ENCODE assay signal across 24 cellular contexts in the genomic region with DNA sequence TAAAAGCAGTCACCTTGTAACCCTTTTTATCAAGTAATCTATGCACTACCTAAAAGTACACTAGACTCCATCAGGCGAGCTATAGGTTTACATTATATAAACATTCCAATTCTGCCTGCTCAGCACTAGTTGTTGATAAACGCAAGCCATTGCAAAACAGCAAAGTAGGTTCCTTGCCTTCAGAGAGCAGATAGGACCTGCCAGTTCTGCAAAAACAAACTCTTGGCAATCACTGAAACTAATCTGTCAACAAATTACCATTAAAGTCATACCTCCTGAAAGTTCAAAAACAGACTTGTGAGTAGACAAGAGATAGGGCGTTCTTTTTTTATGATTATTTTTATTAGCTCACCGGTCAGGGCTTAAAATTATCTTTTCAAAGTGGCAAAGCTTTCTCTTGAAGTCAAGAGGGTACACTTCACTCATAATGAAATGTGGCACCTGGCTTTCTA.
DNase-seq lines count a peak whose midpoint lies in the region; ATAC-seq, FAIRE-seq and TF ChIP-seq lines count a peak whose summit lies in the region.
"Had no signal": no experiment of that assay in that cellular context is flagged by ENCODE, and none has a peak within 500 bp of the region (broad histone marks: within the 10 kb centered on the region; RNA-seq: fewer than 3 reads in every experiment).

No MANE protein-coding gene starts in this region.

- no peak overlapping the region for H3K4me2 ChIP-seq in A549

- TF ChIP-seq CTCF in A549 (IDR thresholded peaks at IDR 0.05) = no peak
- no peak for TF ChIP-seq CTCF in activated B cell treated with CpG ODN at 0.5 μM for 24 hours (IDR thresholded peaks at IDR 0.05)
- no peak for TF ChIP-seq CTCF in right lobe of liver (IDR thresholded peaks at IDR 0.05)

- 0 out of 3 replicates have a peak, but pooled peaks cover 5% of the 10 kb centered on the region for H3K9me3 ChIP-seq in A549
- H3K9me3 ChIP-seq in right lobe of liver = no peaks in the 10 kb centered on the region
- H3K9me3 ChIP-seq: SJCRH30, spleen, upper lobe of left lung had no signal

- intact Hi-C loops in activated B cell treated with CpG ODN at 0.5 μM for 24 hours (cut with micrococcal nuclease) = no loop called here
- intact Hi-C loops in right lobe of liver (cut with DNase I) = no loop called here
- intact Hi-C loops in posterior cingulate gyrus (cut with DNase I) = no loop called here

- TF ChIP-seq POLR2A in A549 (IDR thresholded peaks at IDR 0.05; ENCODE audit: low read length) (no peak), right lobe of liver (IDR thresholded peaks at IDR 0.05) (no peak)

- H3K4me1 ChIP-seq in A549 = peaks cover 24% of the 10 kb centered on the region
- peaks cover 0 to 17% (median 0%) of the 10 kb centered on the region in 4 donors for H3K4me1 ChIP-seq in right lobe of liver
- H3K4me1 ChIP-seq: upper lobe of left lung had no signal

- ATAC-seq in A549 (no peak), activated B cell treated with CpG ODN at 0.5 μM for 24 hours (ENCODE audit: low read depth) (no peak), right lobe of liver (peak; percentile 86 to 90 (median 90)), HG03565 (IDR thresholded peaks at IDR 0.05; ENCODE audit: unreplicated experiment) (no peak), GM18519 (IDR thresholded peaks at IDR 0.05; ENCODE audit: low FRiP score, unreplicated experiment) (no peak)
- ATAC-seq: stimulated activated effector memory CD8-positive, alpha-beta T cell treated with anti-CD3 and anti-CD28 coated beads, Interleukin-12 subunit alpha, Interleukin-12 subunit beta, amount 100 ng/mL, for 72 hours had no signal

- DNase-seq in NCI-H1417 (lab: John Stamatoyannopoulos, UW) = peak in 2 of 3 experiments; percentile 35 to 50
- DNase-seq in NCI-H1417 treated with DMSO at 0.1 percent for 48 hours (lab: John Stamatoyannopoulos, UW) = no peak
- no peak for DNase-seq in A549 (ENCODE audit: low read depth in 1 of 2, low spot score in 1 of 2)
- DNase-seq in activated B cell treated with CpG ODN at 0.5 μM for 24 hours = no peak
- peak in 1 of 3 donors; percentile 53 for DNase-seq in right lobe of liver
- no peak for DNase-seq in posterior cingulate gyrus
- DNase-seq: activated CD4-positive, CD25-positive, alpha-beta regulatory T cell treated with anti-CD3 and anti-CD28 coated beads, Interleukin-2, amount 50 U/mL, for 72 hours; effector memory CD4-positive, alpha-beta T cell; EL; hippocampal formation; KBM-7; NCI-H1092; NCI-H226; OCI-M1; SJCRH30; spleen; upper lobe of left lung had no signal

- no peaks in the 10 kb centered on the region for H3K27me3 ChIP-seq in right lobe of liver
- H3K27me3 ChIP-seq: SJCRH30, spleen, upper lobe of left lung had no signal

- H3K4me3 ChIP-seq in A549 (no peak overlapping the region), right lobe of liver (no peak overlapping the region)
- H3K4me3 ChIP-seq: SJCRH30, spleen, upper lobe of left lung had no signal

- TF ChIP-seq EP300 in A549 (IDR thresholded peaks at IDR 0.05) = no peak

- POLR2A ChIA-PET in A549 (lab: Yijun Ruan, JAX) = no interaction called here
- POLR2A ChIA-PET in activated B cell treated with CpG ODN at 0.5 μM for 24 hours (lab: Charles Lee) = interaction anchor here (0.6 to 0.7 kb wide), 3 partner anchors 20 to 171 kb away, joined by 3 to 6 read pairs (median 3); no protein-coding TSS in a partner anchor

- no peaks in the 10 kb centered on the region for H3K27me3 Mint-ChIP-seq in activated B cell treated with CpG ODN at 0.5 μM for 24 hours
- H3K27me3 Mint-ChIP-seq: central memory CD8-positive, alpha-beta T cell had no signal

- no peak for FAIRE-seq in A549 (lab: Jason Lieb, UNC)
- FAIRE-seq: A204.1 had no signal

- H3K36me3 Mint-ChIP-seq in activated B cell treated with CpG ODN at 0.5 μM for 24 hours (ENCODE audit: low read depth) = peaks cover 44% of the 10 kb centered on the region
- H3K36me3 Mint-ChIP-seq: stimulated activated effector memory CD8-positive, alpha-beta T cell treated with anti-CD3 and anti-CD28 coated beads, Interleukin-12 subunit alpha, Interleukin-12 subunit beta, amount 100 ng/mL, for 72 hours had no signal

- no peaks in the 10 kb centered on the region for H3K9me3 Mint-ChIP-seq in activated B cell treated with CpG ODN at 0.5 μM for 24 hours
- H3K9me3 Mint-ChIP-seq: CD14-positive monocyte; central memory CD8-positive, alpha-beta T cell; stimulated activated effector memory CD8-positive, alpha-beta T cell treated with anti-CD3 and anti-CD28 coated beads, Interleukin-12 subunit alpha, Interleukin-12 subunit beta, amount 100 ng/mL, for 72 hours; T-helper 2 cell treated with Interferon-gamma antibody and Interleukin-4, amounts not matched to agents 5 μg/mL and 100 μg/mL, for 36 hours had no signal

- peaks cover 43% of the 10 kb centered on the region for H3K4me1 Mint-ChIP-seq in activated B cell treated with CpG ODN at 0.5 μM for 24 hours

- peak overlapping the region; percentile 59 for H3K27ac Mint-ChIP-seq in activated B cell treated with CpG ODN at 0.5 μM for 24 hours
- H3K27ac Mint-ChIP-seq: CD14-positive monocyte; stimulated activated effector memory CD8-positive, alpha-beta T cell treated with anti-CD3 and anti-CD28 coated beads, Interleukin-12 subunit alpha, Interleukin-12 subunit beta, amount 100 ng/mL, for 72 hours; T-helper 2 cell treated with Interferon-gamma antibody and Interleukin-4, amounts not matched to agents 5 μg/mL and 100 μg/mL, for 36 hours had no signal

- H3K27ac ChIP-seq in A549 (no peak overlapping the region), right lobe of liver (peak overlapping the region in 2 of 3 donors; percentile 59 to 66)
- H3K27ac ChIP-seq: SJCRH30, spleen, upper lobe of left lung had no signal

- CTCF ChIA-PET in A549 (lab: Yijun Ruan, JAX) (interaction anchor here (0.8 to 1.1 kb wide), 2 partner anchors 88 to 127 kb away, joined by 3 to 4 read pairs; no protein-coding TSS in a partner anchor), activated B cell treated with CpG ODN at 0.5 μM for 24 hours (lab: Charles Lee) (no interaction called here)

- 83% methylated on average over 4 of the region's 4 CpGs for WGBS in A549 (ENCODE audit: missing lambda C conversion rate)
- WGBS in right lobe of liver (ENCODE audit: insufficient coverage, low coverage, low lambda C conversion rate, missing lambda C conversion rate) = 26% methylated on average over 4 of the region's 4 CpGs

- H3K36me3 ChIP-seq in right lobe of liver = no peaks in the 10 kb centered on the region
- H3K36me3 ChIP-seq: SJCRH30 had no signal

- no peak overlapping the region for H3K4me3 Mint-ChIP-seq in activated B cell treated with CpG ODN at 0.5 μM for 24 hours
- H3K4me3 Mint-ChIP-seq: CD14-positive monocyte; central memory CD8-positive, alpha-beta T cell; stimulated activated effector memory CD8-positive, alpha-beta T cell treated with anti-CD3 and anti-CD28 coated beads, Interleukin-12 subunit alpha, Interleukin-12 subunit beta, amount 100 ng/mL, for 72 hours; T-helper 2 cell treated with Interferon-gamma antibody and Interleukin-4, amounts not matched to agents 5 μg/mL and 100 μg/mL, for 36 hours had no signal

- TF ChIP-seq RAD21 in A549 (conservative IDR thresholded peaks at IDR 0.05 in 1 of 2, IDR thresholded peaks at IDR 0.05 in 1 of 2) = no peak

TF ChIP-seq in A549, 52 proteins besides CTCF, POLR2A, EP300 and RAD21:
- TF ChIP-seq MAFK (IDR thresholded peaks at IDR 0.05; ENCODE audit: partially characterized antibody) = peak; percentile 83
- TF ChIP-seq, protein P1, sequence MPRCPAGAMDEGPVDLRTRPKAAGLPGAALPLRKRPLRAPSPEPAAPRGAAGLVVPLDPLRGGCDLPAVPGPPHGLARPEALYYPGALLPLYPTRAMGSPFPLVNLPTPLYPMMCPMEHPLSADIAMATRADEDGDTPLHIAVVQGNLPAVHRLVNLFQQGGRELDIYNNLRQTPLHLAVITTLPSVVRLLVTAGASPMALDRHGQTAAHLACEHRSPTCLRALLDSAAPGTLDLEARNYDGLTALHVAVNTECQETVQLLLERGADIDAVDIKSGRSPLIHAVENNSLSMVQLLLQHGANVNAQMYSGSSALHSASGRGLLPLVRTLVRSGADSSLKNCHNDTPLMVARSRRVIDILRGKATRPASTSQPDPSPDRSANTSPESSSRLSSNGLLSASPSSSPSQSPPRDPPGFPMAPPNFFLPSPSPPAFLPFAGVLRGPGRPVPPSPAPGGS (IDR thresholded peaks at IDR 0.05) = no peak

Comparison
In these comparisons a context has a peak if more than half of its experiments do, and no peak if none do; other contexts are left out.
1. DNase-seq: peak in NCI-H1417 (2 of 3); none in NCI-H1417 treated with DMSO at 0.1 percent for 48 hours (single experiment), A549 (0 of 2), activated B cell treated with CpG ODN at 0.5 μM for 24 hours (single experiment) and posterior cingulate gyrus (0 of 10).
2. ATAC-seq: peak in right lobe of liver (4 of 4); none in A549 (0 of 2), activated B cell treated with CpG ODN at 0.5 μM for 24 hours (single experiment), HG03565 (single experiment) and GM18519 (single experiment).
3. H3K27ac ChIP-seq: peak in right lobe of liver (2 of 3); none in A549 (0 of 2).